ENCODE assay signal across 8 cellular contexts in genomic region chr2:239882335-239882734, GRCh38.
DNase-seq lines count a peak whose midpoint lies in the region; ATAC-seq, FAIRE-seq and TF ChIP-seq lines count a peak whose summit lies in the region.

No MANE protein-coding gene starts in this region.

- TF ChIP-seq CTCF in AG10803 (conservative IDR thresholded peaks at IDR 0.05; ENCODE audit: low read length) (peak; percentile 57), GM12878 (IDR thresholded peaks at IDR 0.05 in 2 of 3, conservative IDR thresholded peaks at IDR 0.05 in 1 of 3; ENCODE audit: control insufficient read depth in 2 of 3, extremely low read depth in 1 of 3, insufficient read depth in 1 of 3, low read depth in 3 of 3, low read length in 3 of 3) (peak; percentile 48 to 59 (median 58); a peak in 5 of 6 replicates), keratinocyte (optimal IDR thresholded peaks at IDR 0.05 in 1 of 3, IDR thresholded peaks at IDR 0.05 in 1 of 3, conservative IDR thresholded peaks at IDR 0.05 in 1 of 3; ENCODE audit: extremely low read depth in 1 of 3, insufficient read depth in 2 of 3, low read length in 3 of 3) (peak; percentile 74 to 84 (median 75))

- no peaks in the 10 kb centered on the region for H3K27me3 ChIP-seq in HAP-1 (ENCODE audit: low read depth)
- H3K27me3 ChIP-seq in GM12878 (replicated peaks in 1 of 2; ENCODE audit: control insufficient read depth in 2 of 2, insufficient read depth in 2 of 2, low read length in 1 of 2) = no peaks in the 10 kb centered on the region; a peak in 1 of 4 replicates
- H3K27me3 ChIP-seq in keratinocyte (ENCODE audit: control insufficient read depth, extremely low read depth, insufficient read depth, low read length) = no peaks in the 10 kb centered on the region

- H3K27ac ChIP-seq in GM12878 (ENCODE audit: control insufficient read depth, insufficient read depth) (no peak overlapping the region), keratinocyte (ENCODE audit: control insufficient read depth, insufficient read depth, low read length) (no peak overlapping the region)

- SMC1A ChIA-PET in GM12878 (lab: Charles Lee; ENCODE audit: uncharacterized antibody, unreplicated experiment) = interaction anchor here (0.6 kb wide), 1 partner anchor 252 kb away, joined by 3 read pairs; no protein-coding TSS in a partner anchor

- H3K9ac ChIP-seq in GM12878 (ENCODE audit: control insufficient read depth, insufficient read depth, low read length) (no peak overlapping the region), keratinocyte (ENCODE audit: control insufficient read depth, extremely low read depth, insufficient read depth, low read length) (no peak overlapping the region)

- CTCF ChIA-PET in GM12878 (lab: Yijun Ruan, JAX) = no interaction called here

- no peak for TF ChIP-seq EP300 in GM12878 (IDR thresholded peaks at IDR 0.05; ENCODE audit: borderline replicate concordance in 1 of 2, control insufficient read depth in 1 of 2, low read depth in 2 of 2, low read length in 2 of 2)

- dilution Hi-C loops in keratinocyte (cut with MboI; ENCODE audit: extremely low pct_ligation_motif_present, low sequenced_read_pairs) = no loop called here

- H3K79me2 ChIP-seq in GM12878 (ENCODE audit: control insufficient read depth, insufficient read depth, low read length) (no peaks in the 10 kb centered on the region), keratinocyte (ENCODE audit: control insufficient read depth, insufficient read depth, low read length) (no peaks in the 10 kb centered on the region)

- H4K20me1 ChIP-seq in GM12878 (ENCODE audit: control insufficient read depth, insufficient read depth) (no peaks in the 10 kb centered on the region), keratinocyte (ENCODE audit: control insufficient read depth, extremely low read depth, insufficient read depth, low read length) (no peaks in the 10 kb centered on the region)

- POLR2A ChIA-PET in GM12878 (lab: Charles Lee) = no interaction called here

- no peak overlapping the region for H3K4me3 ChIP-seq in AG10803 (ENCODE audit: low read length)
- H3K4me3 ChIP-seq in HAP-1 = no peak overlapping the region
- H3K4me3 ChIP-seq in GM12878 = no peak overlapping the region
- H3K4me3 ChIP-seq in keratinocyte (ENCODE audit: control insufficient read depth in 2 of 3, extremely low read depth in 1 of 3, insufficient read depth in 2 of 3, low read depth in 1 of 3, low read length in 3 of 3) = no peak overlapping the region

- RAD21 ChIA-PET in GM12878 (lab: Charles Lee; ENCODE audit: unreplicated experiment) = no interaction called here

- H3K36me3 ChIP-seq in HAP-1 (replicated peaks) (no peaks in the 10 kb centered on the region), GM12878 (ENCODE audit: control insufficient read depth in 2 of 2, insufficient read depth in 2 of 2, low read length in 1 of 2) (no peaks in the 10 kb centered on the region), keratinocyte (ENCODE audit: control insufficient read depth in 2 of 2, extremely low read depth in 1 of 2, insufficient read depth in 2 of 2, low read length in 2 of 2) (no peaks in the 10 kb centered on the region)

- TF ChIP-seq POLR2A in GM12878 (IDR thresholded peaks at IDR 0.05; ENCODE audit: low read depth, low read length) = no peak

- BruUV-seq in GM12878 (replicated peaks; lab: Mats Ljungman, UMichigan) = no TSS peak

- DNase-seq in AG10803 (ENCODE audit: low read depth) = peak; percentile 24
- peak; percentile 5 to 57 for DNase-seq in HAP-1 (ENCODE audit: low spot score in 2 of 2)
- DNase-seq in T-helper 1 cell = peak in 4 of 5 donors; percentile 31 to 49 (median 45)
- no peak for DNase-seq in GM12878 (ENCODE audit: low read depth, low spot score)
- DNase-seq in keratinocyte (ENCODE audit: low read depth, low spot score) = no peak
- peak; percentile 61 for DNase-seq in stimulated activated CD4-positive, alpha-beta T cell treated with anti-CD3 and anti-CD28 coated beads, Interleukin-4, amount 100 ng/mL, for 1 hour
- no peak for DNase-seq in putamen (ENCODE audit: low spot score)

- intact Hi-C loops in GM12878 (cut with micrococcal nuclease; ENCODE audit: unreplicated experiment) = loop anchor here (5.0 kb wide), 1 partner anchor 845 kb away; no protein-coding TSS in a partner anchor

- H2AFZ ChIP-seq in GM12878 (ENCODE audit: control insufficient read depth, low read depth, low read length) (no peak overlapping the region), keratinocyte (ENCODE audit: control insufficient read depth, low read length) (no peak overlapping the region)

- FAIRE-seq in GM12878 (lab: Jason Lieb, UNC) (peak; percentile 47), keratinocyte (lab: Jason Lieb, UNC) (no peak)

- H3K9me3 ChIP-seq in HAP-1 = peaks cover 9% of the 10 kb centered on the region; the same call in 1 of the 2 replicates
- H3K9me3 ChIP-seq in GM12878 (replicated peaks; ENCODE audit: control insufficient read depth, insufficient read depth, low read length) = peaks cover 6% of the 10 kb centered on the region; the same call in 2 of the 3 replicates
- peaks cover 3% of the 10 kb centered on the region for H3K9me3 ChIP-seq in keratinocyte (ENCODE audit: control insufficient read depth, low read depth, low read length)

- no peak overlapping the region for H3K4me2 ChIP-seq in GM12878 (ENCODE audit: control insufficient read depth, insufficient read depth)
- H3K4me2 ChIP-seq in keratinocyte (ENCODE audit: control insufficient read depth, extremely low read depth, insufficient read depth, low read depth, low read length) = no peak overlapping the region

- in situ Hi-C loops in HAP-1 (cut with MboI; ENCODE audit: low sequenced_read_pairs) (no loop called here), GM12878 (cut with MboI) (loop anchor here (10.0 kb wide), 1 partner anchor 848 kb away; no protein-coding TSS in a partner anchor)

- TF ChIP-seq RAD21 in GM12878 (IDR thresholded peaks at IDR 0.05; ENCODE audit: insufficient read depth, low read depth, low read length) = peak; percentile 48

- 2% methylated on average over 5 of the region's 5 CpGs for WGBS in GM12878 (ENCODE audit: insufficient coverage, insufficient replicate concordance, low lambda C conversion rate, missing lambda C conversion rate)

- no peaks in the 10 kb centered on the region for H3K9me1 ChIP-seq in keratinocyte (ENCODE audit: control insufficient read depth, extremely low read depth, insufficient read depth, low read length)

- H3K4me1 ChIP-seq in HAP-1 = no peaks in the 10 kb centered on the region
- no peaks in the 10 kb centered on the region for H3K4me1 ChIP-seq in GM12878 (ENCODE audit: control insufficient read depth, insufficient read depth, low read length)
- H3K4me1 ChIP-seq in keratinocyte (ENCODE audit: control insufficient read depth, extremely low read depth, insufficient read depth, low read length) = no peaks in the 10 kb centered on the region

- peak; percentile 68; the same call in 2 of the 3 replicates for ATAC-seq in GM12878
- no peak for ATAC-seq in GM21723 (IDR thresholded peaks at IDR 0.05; ENCODE audit: unreplicated experiment)

TF ChIP-seq in GM12878, 131 proteins besides CTCF, POLR2A, EP300 and RAD21:
- peak; percentile 60 for TF ChIP-seq SMC3 (IDR thresholded peaks at IDR 0.05; ENCODE audit: borderline replicate concordance, low read length)
- TF ChIP-seq IKZF1 (conservative IDR thresholded peaks at IDR 0.05) = no peak

Comparison
In these comparisons a context has a peak if more than half of its experiments do, and no peak if none do; other contexts are left out.
1. DNase-seq: peak in AG10803 (single experiment), HAP-1 (2 of 2), T-helper 1 cell (4 of 5) and stimulated activated CD4-positive, alpha-beta T cell treated with anti-CD3 and anti-CD28 coated beads, Interleukin-4, amount 100 ng/mL, for 1 hour (single experiment); none in GM12878 (single experiment), keratinocyte (single experiment) and putamen (single experiment).
2. Peak in every context shown above with its lines, with median percentiles within 50 percentile points of each other: CTCF ChIP-seq.